8 cellular contexts compared by ENCODE assay signal in the genomic region with DNA sequence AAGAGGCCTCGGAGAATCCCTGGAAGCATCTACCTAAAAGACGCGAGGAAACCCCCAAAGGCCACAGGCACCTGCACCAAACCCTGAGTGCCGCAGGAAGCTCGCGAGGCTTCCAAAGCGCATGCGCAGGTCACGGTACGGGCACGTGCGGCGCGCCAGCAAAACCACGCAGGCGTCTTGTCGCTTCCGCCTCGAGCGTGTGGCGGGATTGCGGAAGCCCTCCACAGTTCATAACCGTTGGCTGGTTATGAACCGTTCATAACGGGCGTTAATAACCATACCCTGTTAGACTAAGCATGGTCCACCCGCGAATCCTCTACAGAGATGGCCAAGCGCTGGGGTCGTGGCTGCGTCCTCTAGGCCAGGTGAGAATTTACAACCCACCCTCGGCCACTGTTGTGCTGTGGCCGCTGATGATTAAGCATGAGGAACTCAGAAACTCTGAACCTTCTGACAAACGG. TPM values are rescaled to one million over a fixed set of nuclear protein-coding genes. Genes with fewer than 3 reads are reported as not detected.
DNase-seq lines count a peak whose midpoint lies in the region; ATAC-seq and TF ChIP-seq lines count a peak whose summit lies in the region.

No MANE protein-coding gene starts in this region.

- POLR2A ChIA-PET in activated naive CD8-positive, alpha-beta T cell treated with anti-CD3 and anti-CD28 coated beads, Interleukin-2, amount 10 ng/mL, durations not matched to agents 7 days and 5 days (lab: Charles Lee): interaction anchor here (0.7 to 2.5 kb wide), 11 partner anchors 18 to 594 kb away, joined by 3 to 16 read pairs (median 5); a partner anchor contains a TSS

- no peak overlapping the region for H3K27ac ChIP-seq in SK-N-MC

- peak overlapping the region; percentile 80 for H3K4me3 Mint-ChIP-seq in activated naive CD8-positive, alpha-beta T cell treated with anti-CD3 and anti-CD28 coated beads, Interleukin-2, amount 10 ng/mL, durations not matched to agents 7 days and 5 days

- no peaks in the 10 kb centered on the region for H3K9me3 Mint-ChIP-seq in activated naive CD8-positive, alpha-beta T cell treated with anti-CD3 and anti-CD28 coated beads, Interleukin-2, amount 10 ng/mL, durations not matched to agents 7 days and 5 days

- peaks cover 13% of the 10 kb centered on the region for H3K36me3 Mint-ChIP-seq in activated naive CD8-positive, alpha-beta T cell treated with anti-CD3 and anti-CD28 coated beads, Interleukin-2, amount 10 ng/mL, durations not matched to agents 7 days and 5 days

- peaks cover 13% of the 10 kb centered on the region for H3K4me1 Mint-ChIP-seq in activated naive CD8-positive, alpha-beta T cell treated with anti-CD3 and anti-CD28 coated beads, Interleukin-2, amount 10 ng/mL, durations not matched to agents 7 days and 5 days

- H3K4me3 ChIP-seq in SK-N-MC: peak overlapping the region; percentile 65

- no peaks in the 10 kb centered on the region for H3K27me3 Mint-ChIP-seq in activated naive CD8-positive, alpha-beta T cell treated with anti-CD3 and anti-CD28 coated beads, Interleukin-2, amount 10 ng/mL, durations not matched to agents 7 days and 5 days

- H3K9ac ChIP-seq in SK-N-MC (ENCODE audit: insufficient read length): no peak overlapping the region

- ATAC-seq in GM18505 (IDR thresholded peaks at IDR 0.05; ENCODE audit: unreplicated experiment): no peak
- peak; percentile 72 for ATAC-seq in activated naive CD8-positive, alpha-beta T cell treated with anti-CD3 and anti-CD28 coated beads, Interleukin-2, amount 10 ng/mL, durations not matched to agents 7 days and 5 days (ENCODE audit: low read depth)
- no peak for ATAC-seq in HG03378 (IDR thresholded peaks at IDR 0.05; ENCODE audit: unreplicated experiment)
- no peak for ATAC-seq in HG02588 (IDR thresholded peaks at IDR 0.05; ENCODE audit: unreplicated experiment)

- peaks cover 19% of the 10 kb centered on the region for H3K36me3 ChIP-seq in SK-N-MC (ENCODE audit: insufficient read depth, low read length)

- H3K27ac Mint-ChIP-seq in activated naive CD8-positive, alpha-beta T cell treated with anti-CD3 and anti-CD28 coated beads, Interleukin-2, amount 10 ng/mL, durations not matched to agents 7 days and 5 days: peak overlapping the region; percentile 75

- TF ChIP-seq POLR2A in GM18505 (IDR thresholded peaks at IDR 0.05; ENCODE audit: borderline replicate concordance, extremely low read depth, insufficient read depth, insufficient read length): peak; percentile 91

- H3K9me3 ChIP-seq in SK-N-MC (ENCODE audit: low read depth, low read length): no peaks in the 10 kb centered on the region

- DNase-seq in SK-N-MC (ENCODE audit: low read depth, low spot score) (no peak), iris pigment epithelial cell (ENCODE audit: low read depth) (peak; percentile 9), dedifferentiated amniotic fluid mesenchymal stem cell (ENCODE audit: extremely low spot score) (no peak)
- peak; percentile 85 for DNase-seq in activated naive CD8-positive, alpha-beta T cell treated with anti-CD3 and anti-CD28 coated beads, Interleukin-2, amount 10 ng/mL, durations not matched to agents 7 days and 5 days
- DNase-seq in stimulated activated CD4-positive, alpha-beta T cell treated with anti-CD3 and anti-CD28 coated beads, Interleukin-1b, Interleukin-23, amount 100 ng/mL, for 4 hours (ENCODE audit: low read depth in 2 of 2): peak; percentile 70 to 73

RNA-seq across cellular contexts. Expression of a gene that starts 46.4 kb away (rescaled TPM):
- 10 to 100 TPM; 27.9 to 32.6 TPM for total RNA-seq in activated naive CD8-positive, alpha-beta T cell treated with anti-CD3 and anti-CD28 coated beads, Interleukin-2, amount 10 ng/mL, durations not matched to agents 7 days and 5 days

RNA-seq across cellular contexts. Expression of a gene that starts 46.9 kb away (rescaled TPM):
- total RNA-seq in activated naive CD8-positive, alpha-beta T cell treated with anti-CD3 and anti-CD28 coated beads, Interleukin-2, amount 10 ng/mL, durations not matched to agents 7 days and 5 days: 100 to 1,000 TPM in 1 of 2 experiments, 10 to 100 TPM in 1; 94.7 to 100 TPM

Comparison
In these comparisons a context has a peak if more than half of its experiments do, and no peak if none do; other contexts are left out.
1. DNase-seq: peak in activated naive CD8-positive, alpha-beta T cell treated with anti-CD3 and anti-CD28 coated beads, Interleukin-2, amount 10 ng/mL, durations not matched to agents 7 days and 5 days (single experiment), iris pigment epithelial cell (single experiment) and stimulated activated CD4-positive, alpha-beta T cell treated with anti-CD3 and anti-CD28 coated beads, Interleukin-1b, Interleukin-23, amount 100 ng/mL, for 4 hours (2 of 2); none in SK-N-MC (single experiment) and dedifferentiated amniotic fluid mesenchymal stem cell (single experiment).